20 cellular contexts compared by ENCODE assay signal in the genomic region with DNA sequence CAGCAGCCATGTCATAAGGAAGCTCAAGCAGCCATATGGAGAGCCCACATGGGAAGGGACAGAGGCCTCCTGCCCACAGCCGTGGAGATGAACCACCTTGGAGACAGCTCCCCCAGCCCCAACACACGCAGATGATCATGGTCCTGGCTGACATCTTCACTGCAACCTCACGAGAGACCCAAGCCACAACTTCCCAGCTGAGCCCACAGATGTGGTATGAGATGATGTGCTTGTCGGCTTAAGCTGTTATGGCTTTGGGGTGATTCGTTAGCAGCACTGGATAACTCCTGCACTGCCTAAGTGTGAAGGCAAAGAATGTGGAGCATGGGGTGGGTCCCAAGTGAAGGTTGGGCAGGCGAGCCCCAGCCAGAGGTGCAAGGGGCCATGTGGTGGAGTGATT.
DNase-seq lines count a peak whose midpoint lies in the region; ATAC-seq and TF ChIP-seq lines count a peak whose summit lies in the region.
"Had no signal": no experiment of that assay in that cellular context is flagged by ENCODE, and none has a peak within 500 bp of the region (broad histone marks: within the 10 kb centered on the region; RNA-seq: fewer than 3 reads in every experiment).

No MANE protein-coding gene starts in this region.

- no peak for TF ChIP-seq CTCF in endothelial cell (IDR thresholded peaks at IDR 0.05; ENCODE audit: unreplicated experiment)

- H3K9me3 ChIP-seq in KOPT-K1 (ENCODE audit: insufficient read depth, low read length, poor library complexity, severe bottlenecking): peaks cover 19% of the 10 kb centered on the region

- peaks cover 10% of the 10 kb centered on the region for H3K9me3 Mint-ChIP-seq in endothelial cell (ENCODE audit: unreplicated experiment)

- DNase-seq in Right ventricle myocardium superior: peak; percentile 14
- no peak for DNase-seq in left cardiac atrium
- DNase-seq in endothelial cell (ENCODE audit: low spot score): no peak
- no peak for DNase-seq in hepatic stellate cell (ENCODE audit: low spot score)
- DNase-seq in head of caudate nucleus: no peak
- DNase-seq: Caco-2; CD4-positive, CD25-positive, alpha-beta regulatory T cell; CD8-positive, alpha-beta T cell; DMS153; EL; GDM1; GM23248; H7; HCEC 1CT had no signal

- H3K27ac Mint-ChIP-seq in endothelial cell (ENCODE audit: unreplicated experiment): peak overlapping the region; percentile 39
- H3K27ac Mint-ChIP-seq: B cell; CD8-positive, alpha-beta T cell had no signal

- intact Hi-C loops in Right ventricle myocardium superior (cut with DNase I) (no loop called here), left cardiac atrium (cut with DNase I) (no loop called here), head of caudate nucleus (cut with DNase I) (no loop called here)

- no peaks in the 10 kb centered on the region for H3K36me3 ChIP-seq in KOPT-K1 (ENCODE audit: insufficient read depth, low read length)
- H3K36me3 ChIP-seq: BLaER1 had no signal

- H3K4me3 Mint-ChIP-seq in endothelial cell (ENCODE audit: unreplicated experiment): peak overlapping the region; percentile 12
- H3K4me3 Mint-ChIP-seq: B cell; CD4-positive, CD25-positive, alpha-beta regulatory T cell; CD8-positive, alpha-beta T cell had no signal

- H3K4me1 Mint-ChIP-seq in endothelial cell (ENCODE audit: unreplicated experiment): no peaks in the 10 kb centered on the region
- H3K4me1 Mint-ChIP-seq: B cell had no signal

- ATAC-seq in Right ventricle myocardium superior (ENCODE audit: poor library complexity) (no peak), left cardiac atrium (no peak), HG03139 (IDR thresholded peaks at IDR 0.05; ENCODE audit: unreplicated experiment) (no peak)
- ATAC-seq: CD8-positive, alpha-beta T cell; GM12878 had no signal

- H3K27ac ChIP-seq in KOPT-K1 (ENCODE audit: low read depth, low read length, poor library complexity, severe bottlenecking): peak overlapping the region; percentile 52
- H3K27ac ChIP-seq: BLaER1, C4-2B, GM23248 had no signal

- peaks cover 26% of the 10 kb centered on the region for H3K36me3 Mint-ChIP-seq in endothelial cell (ENCODE audit: low read depth, unreplicated experiment)
- H3K36me3 Mint-ChIP-seq: CD8-positive, alpha-beta T cell had no signal

- peaks cover 13% of the 10 kb centered on the region for H3K27me3 Mint-ChIP-seq in endothelial cell (ENCODE audit: unreplicated experiment)
- H3K27me3 Mint-ChIP-seq: CD4-positive, CD25-positive, alpha-beta regulatory T cell had no signal
